In the genomic region with DNA sequence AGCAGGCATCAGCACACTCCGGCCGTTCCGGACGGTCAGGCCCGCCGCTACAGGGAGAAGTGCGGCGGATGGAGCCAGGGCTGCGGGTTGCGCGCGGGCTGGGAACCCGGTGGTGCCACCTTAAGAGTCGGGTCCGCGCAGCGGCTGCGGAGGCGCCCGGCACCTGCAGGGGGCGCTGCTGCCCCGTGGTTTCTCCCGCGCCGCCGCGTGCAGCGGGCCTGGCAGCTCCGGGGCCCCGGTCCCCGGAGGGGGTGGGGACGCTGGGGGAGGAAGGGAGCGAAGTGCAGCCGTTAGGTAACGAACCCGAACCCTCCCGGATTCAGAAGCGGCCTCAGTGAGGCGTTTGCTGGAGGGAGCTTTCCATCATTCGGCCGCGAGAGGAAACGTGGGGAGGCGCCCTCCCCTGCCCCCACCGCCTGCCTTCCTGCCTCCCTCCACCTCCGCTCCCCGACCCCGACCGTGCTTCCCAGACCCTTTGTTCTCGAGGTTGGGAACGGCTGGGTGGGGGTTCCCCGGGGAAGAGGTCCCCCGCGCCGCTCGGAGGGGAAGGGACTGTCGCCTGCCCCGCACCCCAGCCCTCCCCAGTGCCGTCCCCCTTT, we compare ENCODE assay signal across 8 cellular contexts. TPM values are rescaled to one million over a fixed set of nuclear protein-coding genes. Genes with fewer than 3 reads are reported as not detected.
DNase-seq lines count a peak whose midpoint lies in the region; ATAC-seq and TF ChIP-seq lines count a peak whose summit lies in the region.

No MANE protein-coding gene starts in this region.

- H3K9me3 Mint-ChIP-seq in activated naive CD8-positive, alpha-beta T cell treated with anti-CD3 and anti-CD28 coated beads, Interleukin-2, amount 50 U/mL, for 24 hours = no peaks in the 10 kb centered on the region

- H3K4me3 Mint-ChIP-seq in activated naive CD8-positive, alpha-beta T cell treated with anti-CD3 and anti-CD28 coated beads, Interleukin-2, amount 50 U/mL, for 24 hours = peak overlapping the region; percentile 80

- no peaks in the 10 kb centered on the region for H4K20me1 ChIP-seq in Karpas-422 (ENCODE audit: insufficient read depth, low read depth, low read length)

- no peak for TF ChIP-seq EP300 in upper lobe of left lung (IDR thresholded peaks at IDR 0.05)

- H3K36me3 ChIP-seq in Karpas-422 (ENCODE audit: insufficient read depth, low read length) (no peaks in the 10 kb centered on the region), heart left ventricle (no peaks in the 10 kb centered on the region), upper lobe of left lung (no peaks in the 10 kb centered on the region)

- TF ChIP-seq CTCF in heart left ventricle (IDR thresholded peaks at IDR 0.05) (peak; percentile 96 to 100 (median 99)), upper lobe of left lung (IDR thresholded peaks at IDR 0.05) (peak; percentile 97 to 100 (median 99))

- H3K79me2 ChIP-seq in Karpas-422 (ENCODE audit: low read length) = no peaks in the 10 kb centered on the region

- 0% methylated on average over 9 to 58 of the region's 59 CpGs for WGBS in heart left ventricle, 4 donors
- 0 to 2% methylated on average over 21 to 34 of the region's 59 CpGs for WGBS in upper lobe of left lung, 2 donors

- H3K27ac ChIP-seq in Karpas-422 (ENCODE audit: low read length) = peak overlapping the region; percentile 33; the same call in 1 of the 2 replicates
- H3K27ac ChIP-seq in heart left ventricle = peak overlapping the region in 11 of 12 donors; percentile 68 to 91 (median 81)
- H3K27ac ChIP-seq in upper lobe of left lung = peak overlapping the region in 2 of 4 donors; percentile 60 to 75

- peaks cover 15% of the 10 kb centered on the region for H3K4me1 Mint-ChIP-seq in activated naive CD8-positive, alpha-beta T cell treated with anti-CD3 and anti-CD28 coated beads, Interleukin-2, amount 50 U/mL, for 24 hours

- ATAC-seq in GM21825 (IDR thresholded peaks at IDR 0.05; ENCODE audit: unreplicated experiment) = peak; percentile 82
- ATAC-seq in SK-N-SH treated with all-trans-retinoic acid at 6 μM for 48 hours = peak; percentile 84
- ATAC-seq in activated naive CD8-positive, alpha-beta T cell treated with anti-CD3 and anti-CD28 coated beads, Interleukin-2, amount 50 U/mL, for 24 hours = peak; percentile 85
- peak; percentile 66 to 91 (median 82) for ATAC-seq in heart left ventricle
- ATAC-seq in upper lobe of left lung (ENCODE audit: low FRiP score in 2 of 2) = peak; percentile 93 to 94

- H3K4me1 ChIP-seq in Karpas-422 (ENCODE audit: low read length) (peaks cover 20% of the 10 kb centered on the region), heart left ventricle (peaks cover 0 to 31% (median 8%) of the 10 kb centered on the region in 12 donors), upper lobe of left lung (peaks cover 30 to 49% (median 36%) of the 10 kb centered on the region in 4 donors)

- H3K27me3 Mint-ChIP-seq in activated naive CD8-positive, alpha-beta T cell treated with anti-CD3 and anti-CD28 coated beads, Interleukin-2, amount 50 U/mL, for 24 hours = peaks cover 68% of the 10 kb centered on the region

- intact Hi-C loops in heart left ventricle (cut with DNase I) (loop anchor here (1.0 to 10.0 kb wide), 21 partner anchors 21 to 1492 kb away; a partner anchor contains a TSS), posterior cingulate gyrus (cut with DNase I) (loop anchor here (1.0 to 10.0 kb wide), 7 partner anchors 37 to 1569 kb away; a partner anchor contains a TSS)

- H3K36me3 Mint-ChIP-seq in activated naive CD8-positive, alpha-beta T cell treated with anti-CD3 and anti-CD28 coated beads, Interleukin-2, amount 50 U/mL, for 24 hours (ENCODE audit: low read depth) = no peaks in the 10 kb centered on the region

- H3K9me3 ChIP-seq in Karpas-422 (ENCODE audit: low read length) (no peaks in the 10 kb centered on the region), heart left ventricle (no peaks in the 10 kb centered on the region), upper lobe of left lung (no peaks in the 10 kb centered on the region)

- peak; percentile 61 for DNase-seq in GM04504 (ENCODE audit: low read depth)
- peak; percentile 94 for DNase-seq in Karpas-422
- DNase-seq in activated naive CD8-positive, alpha-beta T cell treated with anti-CD3 and anti-CD28 coated beads, Interleukin-2, amount 50 U/mL, for 24 hours = peak; percentile 90
- DNase-seq in heart left ventricle = peak; percentile 81 to 92 (median 86)
- peak; percentile 81 to 98 (median 86) for DNase-seq in posterior cingulate gyrus
- peak; percentile 87 to 98 for DNase-seq in upper lobe of left lung

- H3K9ac ChIP-seq in Karpas-422 (ENCODE audit: low read length) = peak overlapping the region; percentile 87

- peak overlapping the region; percentile 92 for H3K4me3 ChIP-seq in Karpas-422 (ENCODE audit: low read length)
- peak overlapping the region; percentile 61 to 86 (median 78) for H3K4me3 ChIP-seq in heart left ventricle
- H3K4me3 ChIP-seq in upper lobe of left lung = peak overlapping the region; percentile 67 to 92 (median 74)

- H3K27ac Mint-ChIP-seq in activated naive CD8-positive, alpha-beta T cell treated with anti-CD3 and anti-CD28 coated beads, Interleukin-2, amount 50 U/mL, for 24 hours = peak overlapping the region; percentile 39

- H3K4me2 ChIP-seq in Karpas-422 (ENCODE audit: low read depth, low read length, poor library complexity, severe bottlenecking) = peak overlapping the region; percentile 75

- H2AFZ ChIP-seq in Karpas-422 (ENCODE audit: low read length) = peak overlapping the region; percentile 97

- no peaks in the 10 kb centered on the region for H3K27me3 ChIP-seq in Karpas-422 (ENCODE audit: low read length)
- H3K27me3 ChIP-seq in heart left ventricle = peaks cover 0 to 54% (median 0%) of the 10 kb centered on the region in 9 donors
- H3K27me3 ChIP-seq in upper lobe of left lung = peaks cover 0 to 12% (median 5%) of the 10 kb centered on the region in 4 donors

- no peak for TF ChIP-seq POLR2A in heart left ventricle (IDR thresholded peaks at IDR 0.05)
- no peak for TF ChIP-seq POLR2A in upper lobe of left lung (IDR thresholded peaks at IDR 0.05)

- no peaks in the 10 kb centered on the region for H3K9me2 ChIP-seq in Karpas-422 (replicated peaks; ENCODE audit: insufficient read depth, low read length)

TF ChIP-seq in SK-N-SH treated with all-trans-retinoic acid at 6 μM for 48 hours, 23 proteins besides CTCF, POLR2A, EP300 and RAD21 (continues in another document):
- TF ChIP-seq, protein P1, sequence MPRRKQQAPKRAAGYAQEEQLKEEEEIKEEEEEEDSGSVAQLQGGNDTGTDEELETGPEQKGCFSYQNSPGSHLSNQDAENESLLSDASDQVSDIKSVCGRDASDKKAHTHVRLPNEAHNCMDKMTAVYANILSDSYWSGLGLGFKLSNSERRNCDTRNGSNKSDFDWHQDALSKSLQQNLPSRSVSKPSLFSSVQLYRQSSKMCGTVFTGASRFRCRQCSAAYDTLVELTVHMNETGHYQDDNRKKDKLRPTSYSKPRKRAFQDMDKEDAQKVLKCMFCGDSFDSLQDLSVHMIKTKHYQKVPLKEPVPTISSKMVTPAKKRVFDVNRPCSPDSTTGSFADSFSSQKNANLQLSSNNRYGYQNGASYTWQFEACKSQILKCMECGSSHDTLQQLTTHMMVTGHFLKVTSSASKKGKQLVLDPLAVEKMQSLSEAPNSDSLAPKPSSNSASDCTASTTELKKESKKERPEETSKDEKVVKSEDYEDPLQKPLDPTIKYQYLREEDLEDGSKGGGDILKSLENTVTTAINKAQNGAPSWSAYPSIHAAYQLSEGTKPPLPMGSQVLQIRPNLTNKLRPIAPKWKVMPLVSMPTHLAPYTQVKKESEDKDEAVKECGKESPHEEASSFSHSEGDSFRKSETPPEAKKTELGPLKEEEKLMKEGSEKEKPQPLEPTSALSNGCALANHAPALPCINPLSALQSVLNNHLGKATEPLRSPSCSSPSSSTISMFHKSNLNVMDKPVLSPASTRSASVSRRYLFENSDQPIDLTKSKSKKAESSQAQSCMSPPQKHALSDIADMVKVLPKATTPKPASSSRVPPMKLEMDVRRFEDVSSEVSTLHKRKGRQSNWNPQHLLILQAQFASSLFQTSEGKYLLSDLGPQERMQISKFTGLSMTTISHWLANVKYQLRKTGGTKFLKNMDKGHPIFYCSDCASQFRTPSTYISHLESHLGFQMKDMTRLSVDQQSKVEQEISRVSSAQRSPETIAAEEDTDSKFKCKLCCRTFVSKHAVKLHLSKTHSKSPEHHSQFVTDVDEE (CRISPR knock-in tag; IDR thresholded peaks at IDR 0.05) = peak; percentile 72; the same call in 1 of the 2 replicates
- TF ChIP-seq TOX (CRISPR knock-in tag; IDR thresholded peaks at IDR 0.05; ENCODE audit: borderline replicate concordance) = no peak
- TF ChIP-seq, protein P2, sequence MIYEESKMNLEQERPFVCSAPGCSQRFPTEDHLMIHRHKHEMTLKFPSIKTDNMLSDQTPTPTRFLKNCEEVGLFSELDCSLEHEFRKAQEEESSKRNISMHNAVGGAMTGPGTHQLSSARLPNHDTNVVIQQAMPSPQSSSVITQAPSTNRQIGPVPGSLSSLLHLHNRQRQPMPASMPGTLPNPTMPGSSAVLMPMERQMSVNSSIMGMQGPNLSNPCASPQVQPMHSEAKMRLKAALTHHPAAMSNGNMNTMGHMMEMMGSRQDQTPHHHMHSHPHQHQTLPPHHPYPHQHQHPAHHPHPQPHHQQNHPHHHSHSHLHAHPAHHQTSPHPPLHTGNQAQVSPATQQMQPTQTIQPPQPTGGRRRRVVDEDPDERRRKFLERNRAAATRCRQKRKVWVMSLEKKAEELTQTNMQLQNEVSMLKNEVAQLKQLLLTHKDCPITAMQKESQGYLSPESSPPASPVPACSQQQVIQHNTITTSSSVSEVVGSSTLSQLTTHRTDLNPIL (CRISPR knock-in tag; IDR thresholded peaks at IDR 0.05; ENCODE audit: low read depth) = no peak

RNA-seq across cellular contexts. Expression of a gene that starts 29.7 kb away (rescaled TPM):
- total RNA-seq in Karpas-422 (2014; rRNA removed; shearing (Covaris generic); ENCODE audit: low replicate concordance) = 0.22 and 1.5 TPM in 2 replicates
- total RNA-seq in heart left ventricle (1 to 10 TPM; 2.3 to 5.4 (median 3.6) TPM), upper lobe of left lung (1 to 10 TPM in 2 of 6 donors, under 1 TPM in 4; under 0.01 to 1.6 (median 0.86) TPM)
- polyA plus RNA-seq in heart left ventricle = under 1 TPM; 0.61 to 0.75 TPM

RNA-seq across cellular contexts. Expression of a gene that starts 38.2 kb away (rescaled TPM):
- 83.6 and 88.5 TPM in 2 replicates for total RNA-seq in Karpas-422 (2014; rRNA removed; shearing (Covaris generic); ENCODE audit: low replicate concordance)
- total RNA-seq in heart left ventricle (10 to 100 TPM; 17.1 to 30.7 (median 25.2) TPM), upper lobe of left lung (10 to 100 TPM; 40.1 to 63.9 (median 53.9) TPM)
- 10 to 100 TPM; 16.0 to 30.3 TPM for polyA plus RNA-seq in heart left ventricle
